Comparison of ENCODE assay signal across 25 cellular contexts in the genomic region with DNA sequence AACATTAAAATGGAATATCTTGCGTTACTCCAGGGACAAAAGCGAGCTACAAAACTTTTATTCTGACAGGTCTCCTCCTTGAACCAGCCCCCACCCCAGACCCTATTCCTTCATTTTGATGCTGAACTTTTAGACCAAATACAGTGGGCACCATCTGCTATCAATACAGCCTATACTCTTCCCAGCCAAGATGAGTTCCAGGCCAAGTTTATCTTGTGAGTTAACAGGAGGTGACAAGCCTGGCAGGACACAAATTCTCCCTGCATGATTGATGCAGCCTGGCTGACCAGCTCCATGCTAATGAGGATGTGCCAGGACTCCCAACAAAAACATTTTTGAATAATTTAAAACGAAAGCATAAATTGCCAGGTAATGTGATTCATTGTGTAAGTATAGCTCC.
"Had no signal": no experiment of that assay in that cellular context is flagged by ENCODE, and none has a peak within 500 bp of the region (broad histone marks: within the 10 kb centered on the region; RNA-seq: fewer than 3 reads in every experiment).

No MANE protein-coding gene starts in this region.

- H3K27me3 ChIP-seq: ascending aorta, esophagus muscularis mucosa, heart right ventricle, left lung, neutrophil, sigmoid colon, suprapubic skin, tibial artery, upper lobe of right lung had no signal

- H3K9me3 Mint-ChIP-seq: activated naive CD4-positive, alpha-beta T cell treated with anti-CD3 and anti-CD28 coated beads, Interleukin-2, amount 10 ng/mL, durations not matched to agents 7 days and 5 days; activated naive CD8-positive, alpha-beta T cell treated with anti-CD3 and anti-CD28 coated beads, Interleukin-2, amount 10 ng/mL, durations not matched to agents 7 days and 5 days; activated T-cell treated with anti-CD3 and anti-CD28 coated beads, Interleukin-2, amount 50 U/mL, for 24 hours; dendritic cell treated with granulocyte-macrophage colony-stimulating factor and Interleukin-4, amounts not matched to agents 40 ng/mL and 50 ng/mL, for 4 days; naive thymus-derived CD8-positive, alpha-beta T cell had no signal

- H3K27ac Mint-ChIP-seq: activated naive CD4-positive, alpha-beta T cell treated with anti-CD3 and anti-CD28 coated beads, Interleukin-2, amount 10 ng/mL, durations not matched to agents 7 days and 5 days; activated naive CD8-positive, alpha-beta T cell treated with anti-CD3 and anti-CD28 coated beads, Interleukin-2, amount 10 ng/mL, durations not matched to agents 7 days and 5 days; activated T-cell treated with anti-CD3 and anti-CD28 coated beads, Interleukin-2, amount 50 U/mL, for 24 hours; dendritic cell treated with granulocyte-macrophage colony-stimulating factor and Interleukin-4, amounts not matched to agents 40 ng/mL and 50 ng/mL, for 4 days; naive thymus-derived CD8-positive, alpha-beta T cell had no signal

- ATAC-seq: activated CD4-positive, CD25-positive, alpha-beta regulatory T cell treated with anti-CD3 and anti-CD28 coated beads, Interleukin-2, amount 50 U/mL, for 24 hours; left lung; naive thymus-derived CD8-positive, alpha-beta T cell; upper lobe of right lung had no signal

- H3K36me3 Mint-ChIP-seq: activated naive CD4-positive, alpha-beta T cell treated with anti-CD3 and anti-CD28 coated beads, Interleukin-2, amount 10 ng/mL, durations not matched to agents 7 days and 5 days; activated naive CD8-positive, alpha-beta T cell treated with anti-CD3 and anti-CD28 coated beads, Interleukin-2, amount 10 ng/mL, durations not matched to agents 7 days and 5 days; naive thymus-derived CD8-positive, alpha-beta T cell had no signal

- DNase-seq: activated CD4-positive, alpha-beta T cell treated with anti-CD3 and anti-CD28 coated beads for 48 hours; activated CD4-positive, alpha-beta T cell treated with anti-CD3 and anti-CD28 coated beads, Interleukin-2, amount 50 U/mL, for 48 hours; activated CD8-positive, alpha-beta memory T cell treated with anti-CD3 and anti-CD28 coated beads, Interleukin-2, amount 50 U/mL, for 4 hours; activated gamma-delta T cell; activated naive CD4-positive, alpha-beta T cell treated with anti-CD3 and anti-CD28 coated beads, Interleukin-2, amount 10 ng/mL, durations not matched to agents 7 days and 5 days; activated naive CD8-positive, alpha-beta T cell treated with anti-CD3 and anti-CD28 coated beads, Interleukin-2, amount 10 ng/mL, durations not matched to agents 7 days and 5 days; activated T-cell treated with anti-CD3 and anti-CD28 coated beads, Interleukin-2, amount 50 U/mL, for 24 hours; foreskin melanocyte; heart right ventricle; left lung; naive thymus-derived CD8-positive, alpha-beta T cell; sigmoid colon; small intestine; stimulated activated CD4-positive, alpha-beta T cell treated with anti-CD3 and anti-CD28 coated beads, Interleukin-2, amount 100 ng/mL, for 24 hours; stimulated activated naive CD4-positive, alpha-beta T cell; tibial artery; upper lobe of right lung had no signal

- H3K4me1 ChIP-seq: ascending aorta, esophagus muscularis mucosa, heart right ventricle, left lung, sigmoid colon, suprapubic skin, tibial artery, upper lobe of right lung had no signal

- H3K27me3 Mint-ChIP-seq: activated T-cell treated with anti-CD3 and anti-CD28 coated beads, Interleukin-2, amount 50 U/mL, for 24 hours; dendritic cell treated with granulocyte-macrophage colony-stimulating factor and Interleukin-4, amounts not matched to agents 40 ng/mL and 50 ng/mL, for 4 days had no signal

- H3K9me3 ChIP-seq: ascending aorta, esophagus muscularis mucosa, heart right ventricle, left lung, neutrophil, sigmoid colon, suprapubic skin, tibial artery, upper lobe of right lung had no signal

- H3K4me3 Mint-ChIP-seq: activated naive CD4-positive, alpha-beta T cell treated with anti-CD3 and anti-CD28 coated beads, Interleukin-2, amount 10 ng/mL, durations not matched to agents 7 days and 5 days; activated naive CD8-positive, alpha-beta T cell treated with anti-CD3 and anti-CD28 coated beads, Interleukin-2, amount 10 ng/mL, durations not matched to agents 7 days and 5 days; activated T-cell treated with anti-CD3 and anti-CD28 coated beads, Interleukin-2, amount 50 U/mL, for 24 hours; dendritic cell treated with granulocyte-macrophage colony-stimulating factor and Interleukin-4, amounts not matched to agents 40 ng/mL and 50 ng/mL, for 4 days; naive thymus-derived CD8-positive, alpha-beta T cell had no signal

- H3K36me3 ChIP-seq: ascending aorta, esophagus muscularis mucosa, heart right ventricle, left lung, neutrophil, sigmoid colon, suprapubic skin, tibial artery, upper lobe of right lung had no signal

- H3K27ac ChIP-seq: ascending aorta, esophagus muscularis mucosa, heart right ventricle, left lung, neutrophil, sigmoid colon, suprapubic skin, tibial artery, upper lobe of right lung, VCaP had no signal

- H3K4me3 ChIP-seq: ascending aorta, esophagus muscularis mucosa, heart right ventricle, left lung, lung, sigmoid colon, suprapubic skin, tibial artery, upper lobe of right lung had no signal

- H3K4me1 Mint-ChIP-seq: activated naive CD4-positive, alpha-beta T cell treated with anti-CD3 and anti-CD28 coated beads, Interleukin-2, amount 10 ng/mL, durations not matched to agents 7 days and 5 days; activated naive CD8-positive, alpha-beta T cell treated with anti-CD3 and anti-CD28 coated beads, Interleukin-2, amount 10 ng/mL, durations not matched to agents 7 days and 5 days; naive thymus-derived CD8-positive, alpha-beta T cell had no signal
